In the genomic region with DNA sequence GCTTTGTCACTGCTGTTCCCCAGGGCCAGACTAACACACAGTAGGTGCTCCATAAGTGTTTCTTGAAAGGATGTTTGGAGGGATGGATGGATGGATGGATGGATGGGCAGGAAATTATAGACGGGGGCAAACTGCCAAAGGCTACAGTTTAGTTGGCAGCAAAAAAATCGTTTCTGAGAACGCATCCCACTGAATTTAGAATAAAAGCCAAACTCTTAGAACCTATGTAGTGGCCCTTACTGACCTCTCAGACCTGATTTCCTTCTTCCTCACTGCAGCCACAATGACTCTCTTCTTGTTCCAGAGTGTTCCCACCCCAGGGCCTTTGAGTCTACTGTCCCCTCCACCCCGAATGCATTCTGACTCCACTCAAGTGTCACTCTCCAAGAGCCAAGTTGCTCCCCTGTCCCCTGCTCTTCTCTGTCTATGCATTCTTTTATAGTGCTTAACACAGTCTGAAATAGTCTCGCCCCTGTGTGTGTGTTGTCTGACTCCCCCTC, we compare ENCODE assay signal across 9 cellular contexts. TPM values are rescaled to one million over a fixed set of nuclear protein-coding genes. Genes with fewer than 3 reads are reported as not detected.
DNase-seq lines count a peak whose midpoint lies in the region; ATAC-seq, FAIRE-seq and TF ChIP-seq lines count a peak whose summit lies in the region.
"Had no signal": no experiment of that assay in that cellular context is flagged by ENCODE, and none has a peak within 500 bp of the region (broad histone marks: within the 10 kb centered on the region; RNA-seq: fewer than 3 reads in every experiment).

No MANE protein-coding gene starts in this region.

- H3K36me3 Mint-ChIP-seq in Calu3 (ENCODE audit: insufficient read depth, unreplicated experiment) (peaks cover 24% of the 10 kb centered on the region), nephron (ENCODE audit: low read depth) (no peaks in the 10 kb centered on the region)
- H3K36me3 Mint-ChIP-seq in activated T-helper 2 cell treated with anti-CD3 and anti-CD28 coated beads, Interferon-gamma antibody, Interleukin-2, Interleukin-4, amounts not matched to agents 10 μg/mL and 5 μg/mL and 100 μg/mL, durations not matched to agents 14 hours and 24 hours and 36 hours (ENCODE audit: low read depth): no peaks in the 10 kb centered on the region

- CTCF ChIA-PET in A549 (lab: Yijun Ruan, JAX): interaction anchor here (1.0 to 5.4 kb wide), 10 partner anchors 8 to 328 kb away, joined by 3 to 57 read pairs (median 4); no protein-coding TSS in a partner anchor
- CTCF ChIA-PET in Calu3 (lab: Charles Lee): interaction anchor here (0.8 to 1.4 kb wide), 7 partner anchors 63 to 191 kb away, joined by 3 to 10 read pairs (median 5); no protein-coding TSS in a partner anchor

- BruUV-seq in Calu3 (replicated peaks; lab: Mats Ljungman, UMichigan): no TSS peak

- H3K4me3 Mint-ChIP-seq in Calu3 (ENCODE audit: low read depth, unreplicated experiment) (peak overlapping the region; percentile 70), nephron (peak overlapping the region; percentile 72 to 84 (median 77))
- peak overlapping the region; percentile 67 for H3K4me3 Mint-ChIP-seq in activated T-helper 2 cell treated with anti-CD3 and anti-CD28 coated beads, Interferon-gamma antibody, Interleukin-2, Interleukin-4, amounts not matched to agents 10 μg/mL and 5 μg/mL and 100 μg/mL, durations not matched to agents 14 hours and 24 hours and 36 hours (ENCODE audit: low read depth)

- H3K4me1 Mint-ChIP-seq in Calu3 (ENCODE audit: low read depth, unreplicated experiment): peaks cover 13% of the 10 kb centered on the region
- H3K4me1 Mint-ChIP-seq in activated T-helper 2 cell treated with anti-CD3 and anti-CD28 coated beads, Interferon-gamma antibody, Interleukin-2, Interleukin-4, amounts not matched to agents 10 μg/mL and 5 μg/mL and 100 μg/mL, durations not matched to agents 14 hours and 24 hours and 36 hours (ENCODE audit: low read depth): peaks cover 8% of the 10 kb centered on the region
- peaks cover 16% of the 10 kb centered on the region for H3K4me1 Mint-ChIP-seq in nephron

- TF ChIP-seq RAD21 in A549 (conservative IDR thresholded peaks at IDR 0.05 in 1 of 2, IDR thresholded peaks at IDR 0.05 in 1 of 2): no peak

- H3K27ac Mint-ChIP-seq in Calu3 (ENCODE audit: unreplicated experiment) (no peak overlapping the region), nephron (no peak overlapping the region)
- no peak overlapping the region for H3K27ac Mint-ChIP-seq in activated T-helper 2 cell treated with anti-CD3 and anti-CD28 coated beads, Interferon-gamma antibody, Interleukin-2, Interleukin-4, amounts not matched to agents 10 μg/mL and 5 μg/mL and 100 μg/mL, durations not matched to agents 14 hours and 24 hours and 36 hours

- no peaks in the 10 kb centered on the region for H3K9me3 ChIP-seq in A549

- TF ChIP-seq CTCF in A549 (IDR thresholded peaks at IDR 0.05) (no peak), Calu3 (IDR thresholded peaks at IDR 0.05; ENCODE audit: unreplicated experiment) (no peak), nephron (IDR thresholded peaks at IDR 0.05; ENCODE audit: unreplicated experiment in 3 of 3) (no peak)

- H3K4me2 ChIP-seq in A549: peak overlapping the region; percentile 93

- TF ChIP-seq EP300 in A549 (IDR thresholded peaks at IDR 0.05): no peak

- no peak for ATAC-seq in A549

- in situ Hi-C loops in KBM-7 (cut with MboI; ENCODE audit: low pct_unique_long_range_greater_than_20kb, low sequenced_read_pairs): no loop called here

- no peak for DNase-seq in A549 (ENCODE audit: low read depth in 1 of 2, low spot score in 1 of 2)
- DNase-seq in Calu3: no peak
- no peak for DNase-seq in activated T-helper 2 cell treated with anti-CD3 and anti-CD28 coated beads, Interferon-gamma antibody, Interleukin-2, Interleukin-4, amounts not matched to agents 10 μg/mL and 5 μg/mL and 100 μg/mL, durations not matched to agents 14 hours and 24 hours and 36 hours (ENCODE audit: low spot score)
- no peak for DNase-seq in KBM-7
- no peak for DNase-seq in GM19238 (ENCODE audit: insufficient read length, low spot score)
- no peak for DNase-seq in amygdala (lab: John Stamatoyannopoulos, UW)
- no peak for DNase-seq in NCI-H2107 treated with DMSO at 0.1 percent for 48 hours (lab: John Stamatoyannopoulos, UW; ENCODE audit: unreplicated experiment)

- 37% methylated on average over 5 of the region's 5 CpGs for WGBS in A549 (ENCODE audit: missing lambda C conversion rate)

- peak overlapping the region; percentile 73 for H3K4me3 ChIP-seq in A549

- H3K27me3 Mint-ChIP-seq in Calu3 (ENCODE audit: unreplicated experiment) (no peaks in the 10 kb centered on the region), nephron (ENCODE audit: low read depth) (peaks cover 88% of the 10 kb centered on the region)
- peaks cover 61% of the 10 kb centered on the region for H3K27me3 Mint-ChIP-seq in activated T-helper 2 cell treated with anti-CD3 and anti-CD28 coated beads, Interferon-gamma antibody, Interleukin-2, Interleukin-4, amounts not matched to agents 10 μg/mL and 5 μg/mL and 100 μg/mL, durations not matched to agents 14 hours and 24 hours and 36 hours (ENCODE audit: low read depth)

- TF ChIP-seq POLR2A in A549 (IDR thresholded peaks at IDR 0.05; ENCODE audit: low read length): no peak

- H3K9me3 Mint-ChIP-seq in Calu3 (ENCODE audit: low read depth, unreplicated experiment) (no peaks in the 10 kb centered on the region), nephron (no peaks in the 10 kb centered on the region)
- no peaks in the 10 kb centered on the region for H3K9me3 Mint-ChIP-seq in activated T-helper 2 cell treated with anti-CD3 and anti-CD28 coated beads, Interferon-gamma antibody, Interleukin-2, Interleukin-4, amounts not matched to agents 10 μg/mL and 5 μg/mL and 100 μg/mL, durations not matched to agents 14 hours and 24 hours and 36 hours

- POLR2A ChIA-PET in A549 (lab: Yijun Ruan, JAX): no interaction called here

- H3K4me1 ChIP-seq in A549: no peaks in the 10 kb centered on the region

- intact Hi-C loops in Calu3 (cut with micrococcal nuclease; ENCODE audit: unreplicated experiment): loop anchor here (5.0 kb wide), 1 partner anchor 326 kb away; no protein-coding TSS in a partner anchor
- intact Hi-C loops in activated T-helper 2 cell treated with anti-CD3 and anti-CD28 coated beads, Interferon-gamma antibody, Interleukin-2, Interleukin-4, amounts not matched to agents 10 μg/mL and 5 μg/mL and 100 μg/mL, durations not matched to agents 14 hours and 24 hours and 36 hours (cut with micrococcal nuclease): loop anchor here (10.0 kb wide), 1 partner anchor 107 kb away; no protein-coding TSS in a partner anchor

- H3K27ac ChIP-seq in A549: peak overlapping the region; percentile 80 to 84; a peak in 3 of 6 replicates

- FAIRE-seq in A549 (lab: Jason Lieb, UNC): no peak

TF ChIP-seq in A549, 52 proteins besides CTCF, POLR2A, EP300 and RAD21:
- TF ChIP-seq HDAC2 (IDR thresholded peaks at IDR 0.05) (no peak), ZFP36 (IDR thresholded peaks at IDR 0.05; ENCODE audit: borderline replicate concordance, partially characterized antibody) (no peak), NR3C1 (IDR thresholded peaks at IDR 0.05) (no peak), ZC3H11A (IDR thresholded peaks at IDR 0.05) (no peak), HOXA7 (CRISPR knock-in tag; IDR thresholded peaks at IDR 0.05) (no peak), KDM1A (IDR thresholded peaks at IDR 0.05; ENCODE audit: low read depth) (no peak)
- TF ChIP-seq, protein P1, sequence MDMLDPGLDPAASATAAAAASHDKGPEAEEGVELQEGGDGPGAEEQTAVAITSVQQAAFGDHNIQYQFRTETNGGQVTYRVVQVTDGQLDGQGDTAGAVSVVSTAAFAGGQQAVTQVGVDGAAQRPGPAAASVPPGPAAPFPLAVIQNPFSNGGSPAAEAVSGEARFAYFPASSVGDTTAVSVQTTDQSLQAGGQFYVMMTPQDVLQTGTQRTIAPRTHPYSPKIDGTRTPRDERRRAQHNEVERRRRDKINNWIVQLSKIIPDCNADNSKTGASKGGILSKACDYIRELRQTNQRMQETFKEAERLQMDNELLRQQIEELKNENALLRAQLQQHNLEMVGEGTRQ (IDR thresholded peaks at IDR 0.05): no peak
TF ChIP-seq in A549: peak in this region for 0.

RNA-seq across cellular contexts. Expression of gene GATA2, which starts 5.2 kb away (rescaled TPM):
- polyA plus RNA-seq in A549 (2011; rRNA removed): 0.68 and 1.2 TPM in 2 replicates
- 2.8 and 4.1 TPM in 2 replicates for polyA plus RNA-seq in A549 (2012; cell fraction: cytosol; rRNA removed)
- 5.0 and 5.4 TPM in 2 replicates for polyA plus RNA-seq in A549 (2012; cell fraction: nucleus; rRNA removed)
- 3.9 to 4.9 TPM (median 4.5 TPM) in 3 replicates for polyA plus RNA-seq in A549 (2017; fragmentation: RNase III; extraction: RNeasy Plus Mini Kit Qiagen cat#74134 plus additional on column Dnase treatment)
- polyA minus RNA-seq in A549 (2011; rRNA and poly(A)+ RNA removed): 0.58 and 0.99 TPM in 2 replicates
- 9.6 and 13.6 TPM in 2 replicates for total RNA-seq in Calu3 (2022)
- total RNA-seq in activated T-helper 2 cell treated with anti-CD3 and anti-CD28 coated beads, Interferon-gamma antibody, Interleukin-2, Interleukin-4, amounts not matched to agents 10 μg/mL and 5 μg/mL and 100 μg/mL, durations not matched to agents 14 hours and 24 hours and 36 hours: 0.09 and 0.28 TPM in 2 replicates

RNA-seq across cellular contexts. Expression of gene DNAJB8, which starts 31.5 kb away (rescaled TPM):
- polyA plus RNA-seq in A549 (2011; rRNA removed) (not detected in 2 replicates), A549 (2017; fragmentation: RNase III; extraction: RNeasy Plus Mini Kit Qiagen cat#74134 plus additional on column Dnase treatment) (not detected in 3 replicates)
- not detected in 2 replicates for polyA plus RNA-seq in A549 (2012; cell fraction: cytosol; rRNA removed)
- polyA plus RNA-seq in A549 (2012; cell fraction: nucleus; rRNA removed): not detected in 2 replicates
- not detected in 2 replicates for polyA minus RNA-seq in A549 (2011; rRNA and poly(A)+ RNA removed)
- not detected in 2 replicates for total RNA-seq in Calu3 (2022)
- not detected in 2 replicates for total RNA-seq in activated T-helper 2 cell treated with anti-CD3 and anti-CD28 coated beads, Interferon-gamma antibody, Interleukin-2, Interleukin-4, amounts not matched to agents 10 μg/mL and 5 μg/mL and 100 μg/mL, durations not matched to agents 14 hours and 24 hours and 36 hours
- total RNA-seq: skeletal muscle tissue had no signal
